12 cellular contexts compared by ENCODE assay signal in the genomic region with DNA sequence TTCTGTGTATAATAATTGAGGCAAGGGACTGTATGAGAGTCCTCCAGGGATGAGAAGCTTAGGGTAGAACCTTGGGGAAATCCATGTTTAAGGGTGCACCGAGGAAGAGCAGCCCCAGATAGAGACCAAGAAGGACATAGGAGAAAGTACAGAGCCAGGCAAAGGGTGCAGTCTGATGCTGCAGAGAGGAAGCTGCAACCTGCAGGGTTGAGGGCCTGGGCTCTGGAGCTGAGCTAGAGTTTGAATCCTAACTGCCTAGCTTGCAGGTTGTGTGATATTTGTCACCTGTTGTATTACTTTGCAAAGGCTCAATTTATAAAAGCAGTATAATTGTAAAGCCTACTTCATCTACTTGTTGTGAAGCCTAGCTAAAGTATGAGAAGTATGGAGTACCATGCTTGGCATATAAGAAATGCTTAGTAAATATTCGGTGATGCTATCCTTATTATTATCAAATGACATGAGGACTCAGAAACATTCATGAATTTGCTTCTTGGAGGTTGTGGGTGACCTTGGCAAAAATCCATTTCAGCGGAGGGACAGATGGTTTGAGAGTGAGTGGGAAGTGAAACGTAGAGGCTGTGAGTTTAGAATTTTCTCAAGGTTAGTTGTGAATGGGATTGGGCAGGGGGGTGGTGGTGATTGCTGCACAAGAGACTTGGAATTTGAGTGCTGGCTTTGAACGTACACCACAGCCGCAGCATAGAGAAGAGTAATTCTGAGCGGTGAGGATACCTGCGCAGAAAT. TPM values are rescaled to one million over a fixed set of nuclear protein-coding genes. Genes with fewer than 3 reads are reported as not detected.
DNase-seq lines count a peak whose midpoint lies in the region; ATAC-seq, FAIRE-seq and TF ChIP-seq lines count a peak whose summit lies in the region.
"Had no signal": no experiment of that assay in that cellular context is flagged by ENCODE, and none has a peak within 500 bp of the region (broad histone marks: within the 10 kb centered on the region; RNA-seq: fewer than 3 reads in every experiment).

No MANE protein-coding gene starts in this region.

- H3K9me3 ChIP-seq in OCI-LY3 (ENCODE audit: insufficient read depth, low read length): no peaks in the 10 kb centered on the region

- no peak overlapping the region for H2AFZ ChIP-seq in OCI-LY3 (ENCODE audit: low read depth, low read length)

- H3K9ac ChIP-seq in OCI-LY3 (ENCODE audit: low read length): no peak overlapping the region

- no peak for DNase-seq in activated naive CD4-positive, alpha-beta T cell treated with Interleukin-2 at 50 U/mL for 16 hours
- DNase-seq in H4 (ENCODE audit: low spot score) (no peak), left cardiac atrium (no peak), D721Med (ENCODE audit: insufficient read length, low spot score) (no peak)
- DNase-seq: central memory CD4-positive, alpha-beta T cell; MM.1S; NK-92 treated with Interleukin-12 subunit alpha and Interleukin-12 subunit beta, amount 100 ng/mL, for 24 hours; tibial artery had no signal

- H3K79me2 ChIP-seq in OCI-LY3 (ENCODE audit: low read length): peaks cover 23% of the 10 kb centered on the region; the same call in 1 of the 2 replicates

- peaks cover 83% of the 10 kb centered on the region for H3K4me1 Mint-ChIP-seq in activated naive CD4-positive, alpha-beta T cell treated with anti-CD3 and anti-CD28 coated beads, Interleukin-2, amount 50 U/mL, for 24 hours
- H3K4me1 Mint-ChIP-seq in stimulated activated memory B cell treated with anti-CD40 and anti-IgM and Interleukin-4, amounts not matched to agents 10 μg/mL and 1 μg/mL and 100 μg/mL, for 72 hours: peaks cover 80% of the 10 kb centered on the region

- peaks cover 30% of the 10 kb centered on the region for H3K4me1 ChIP-seq in OCI-LY3 (ENCODE audit: low read length)

- no peaks in the 10 kb centered on the region for H3K9me3 Mint-ChIP-seq in activated naive CD4-positive, alpha-beta T cell treated with anti-CD3 and anti-CD28 coated beads, Interleukin-2, amount 50 U/mL, for 24 hours
- peaks cover 7% of the 10 kb centered on the region for H3K9me3 Mint-ChIP-seq in stimulated activated memory B cell treated with anti-CD40 and anti-IgM and Interleukin-4, amounts not matched to agents 10 μg/mL and 1 μg/mL and 100 μg/mL, for 72 hours

- peak overlapping the region; percentile 38 for H3K4me2 ChIP-seq in OCI-LY3 (ENCODE audit: low read length)

- 0 out of 2 replicates have a peak overlapping the region, but pooled peaks have one; percentile 2 for H3K4me3 ChIP-seq in OCI-LY3 (ENCODE audit: low read length)
- H3K4me3 ChIP-seq: tibial artery had no signal

- no peak for FAIRE-seq in D721Med (lab: Jason Lieb, UNC)

- H3K27me3 Mint-ChIP-seq in activated naive CD4-positive, alpha-beta T cell treated with anti-CD3 and anti-CD28 coated beads, Interleukin-2, amount 50 U/mL, for 24 hours: no peaks in the 10 kb centered on the region
- no peaks in the 10 kb centered on the region for H3K27me3 Mint-ChIP-seq in stimulated activated memory B cell treated with anti-CD40 and anti-IgM and Interleukin-4, amounts not matched to agents 10 μg/mL and 1 μg/mL and 100 μg/mL, for 72 hours

- H3K27ac Mint-ChIP-seq in activated naive CD4-positive, alpha-beta T cell treated with anti-CD3 and anti-CD28 coated beads, Interleukin-2, amount 50 U/mL, for 24 hours: peak overlapping the region; percentile 60
- H3K27ac Mint-ChIP-seq in stimulated activated memory B cell treated with anti-CD40 and anti-IgM and Interleukin-4, amounts not matched to agents 10 μg/mL and 1 μg/mL and 100 μg/mL, for 72 hours: peak overlapping the region; percentile 23

- no peak for TF ChIP-seq CTCF in OCI-LY3 (IDR thresholded peaks at IDR 0.05; ENCODE audit: low read depth, low read length)
- TF ChIP-seq CTCF in D721Med (IDR thresholded peaks at IDR 0.05; ENCODE audit: insufficient read depth, missing control alignments): no peak

- no peak overlapping the region for H3K4me3 Mint-ChIP-seq in activated naive CD4-positive, alpha-beta T cell treated with anti-CD3 and anti-CD28 coated beads, Interleukin-2, amount 50 U/mL, for 24 hours
- H3K4me3 Mint-ChIP-seq in stimulated activated memory B cell treated with anti-CD40 and anti-IgM and Interleukin-4, amounts not matched to agents 10 μg/mL and 1 μg/mL and 100 μg/mL, for 72 hours: no peak overlapping the region

- H3K27ac ChIP-seq in OCI-LY3 (ENCODE audit: low read length): no peak overlapping the region
- H3K27ac ChIP-seq: tibial artery had no signal

- H3K36me3 ChIP-seq in OCI-LY3 (replicated peaks; ENCODE audit: low read depth, low read length): peaks cover 4% of the 10 kb centered on the region
- H3K36me3 ChIP-seq: tibial artery had no signal

- H3K36me3 Mint-ChIP-seq in activated naive CD4-positive, alpha-beta T cell treated with anti-CD3 and anti-CD28 coated beads, Interleukin-2, amount 50 U/mL, for 24 hours: peaks cover 16% of the 10 kb centered on the region
- peaks cover 33% of the 10 kb centered on the region for H3K36me3 Mint-ChIP-seq in stimulated activated memory B cell treated with anti-CD40 and anti-IgM and Interleukin-4, amounts not matched to agents 10 μg/mL and 1 μg/mL and 100 μg/mL, for 72 hours

- peaks cover 31% of the 10 kb centered on the region for H4K20me1 ChIP-seq in OCI-LY3 (ENCODE audit: insufficient read depth, low read length)

- ATAC-seq in HG02870 (IDR thresholded peaks at IDR 0.05; ENCODE audit: unreplicated experiment): peak; percentile 46
- ATAC-seq in stimulated activated memory B cell treated with anti-CD40 and anti-IgM and Interleukin-4, amounts not matched to agents 10 μg/mL and 1 μg/mL and 100 μg/mL, for 72 hours: no peak
- no peak for ATAC-seq in left cardiac atrium

- intact Hi-C loops in left cardiac atrium (cut with DNase I): no loop called here

- no peaks in the 10 kb centered on the region for H3K27me3 ChIP-seq in OCI-LY3 (ENCODE audit: low read depth, low read length)
- H3K27me3 ChIP-seq: tibial artery had no signal

RNA-seq across cellular contexts. Expression of gene PLCL2, which starts 43.8 kb away (rescaled TPM):
- total RNA-seq in H4 (2014; rRNA removed; shearing (Covaris generic)): 5.8 and 5.9 TPM in 2 replicates
- 10 to 100 TPM; 29.3 to 38.6 TPM for total RNA-seq in left cardiac atrium
